13 cellular contexts compared by ENCODE assay signal in the genomic region with DNA sequence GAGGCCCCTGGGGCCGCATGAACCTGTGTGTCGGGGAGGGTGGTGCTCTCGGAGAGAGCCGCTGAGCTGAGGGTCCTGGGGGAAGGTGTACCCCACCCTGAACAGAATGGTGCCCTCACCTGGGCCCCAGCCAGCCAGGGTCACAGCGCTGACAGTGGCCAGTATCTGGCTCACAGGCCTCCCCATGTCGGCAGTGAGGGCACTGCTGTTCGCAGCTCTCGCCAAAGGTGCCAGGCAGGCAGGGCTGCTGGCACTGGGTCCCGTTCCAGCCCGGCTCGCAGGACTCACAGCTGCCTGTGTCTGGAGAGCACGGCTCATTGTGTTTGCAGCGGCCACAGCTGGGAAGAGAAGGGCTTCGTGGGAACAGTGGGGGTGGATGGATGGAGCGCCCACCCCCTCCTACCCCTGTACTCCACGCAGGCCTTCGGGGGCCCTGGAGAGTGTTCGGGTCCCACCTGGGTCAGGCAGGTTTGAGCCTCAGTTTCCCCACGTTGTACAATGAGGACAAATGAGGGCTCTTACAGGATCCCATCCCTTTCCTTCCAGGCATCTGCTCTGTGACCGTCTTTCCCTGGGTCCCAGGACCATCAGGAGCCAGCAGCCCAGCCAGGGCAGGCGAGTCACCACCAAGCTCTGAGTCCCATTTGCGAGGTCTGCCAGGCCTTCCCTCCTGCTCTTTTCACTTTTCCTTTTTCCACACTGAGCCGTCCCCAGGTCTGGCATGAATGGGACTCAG. TPM values are rescaled to one million over a fixed set of nuclear protein-coding genes. Genes with fewer than 3 reads are reported as not detected.
A peak's percentile ranks its signal among the peaks of the same experiment; 100 is the strongest.
DNase-seq lines count a peak whose midpoint lies in the region; TF ChIP-seq lines count a peak whose summit lies in the region.
"Had no signal": no experiment of that assay in that cellular context is flagged by ENCODE, and none has a peak within 500 bp of the region (broad histone marks: within the 10 kb centered on the region; RNA-seq: fewer than 3 reads in every experiment).

No MANE protein-coding gene starts in this region.

- H2AFZ ChIP-seq in parathyroid adenoma = peak overlapping the region; percentile 86

- TF ChIP-seq CTCF in dorsolateral prefrontal cortex (IDR thresholded peaks at IDR 0.05 in 54 of 56, conservative IDR thresholded peaks at IDR 0.05 in 2 of 56; ENCODE audit: low read depth in 1 of 56, partially characterized antibody in 56 of 56) (peak in 1 of 56 donors; percentile 23), parathyroid adenoma (IDR thresholded peaks at IDR 0.05) (no peak)

- H3K36me3 ChIP-seq in parathyroid adenoma (ENCODE audit: control insufficient read depth, insufficient read depth, low read length) = no peaks in the 10 kb centered on the region

- H3K4me1 ChIP-seq in parathyroid adenoma = peaks cover 34% of the 10 kb centered on the region

- H3K4me3 ChIP-seq in dorsolateral prefrontal cortex (peak overlapping the region in 8 of 59 donors; percentile 3 to 47 (median 15)), parathyroid adenoma (ENCODE audit: low read depth, low read length) (no peak overlapping the region)
- H3K4me3 ChIP-seq: tibial nerve had no signal

- H3K4me2 ChIP-seq in parathyroid adenoma (ENCODE audit: low read length) = no peak overlapping the region

- H3K79me2 ChIP-seq in parathyroid adenoma = no peaks in the 10 kb centered on the region

- peak; percentile 34 for DNase-seq in NCI-H2196 (lab: John Stamatoyannopoulos, UW; ENCODE audit: unreplicated experiment)
- peak in 6 of 10 donors; percentile 39 to 72 (median 56) for DNase-seq in dorsolateral prefrontal cortex
- no peak for DNase-seq in NCI-H748 (lab: John Stamatoyannopoulos, UW; ENCODE audit: unreplicated experiment)
- no peak for DNase-seq in GDM1 (lab: John Stamatoyannopoulos, UW)
- no peak for DNase-seq in NK-92 (lab: John Stamatoyannopoulos, UW; ENCODE audit: unreplicated experiment)
- DNase-seq: activated CD8-positive, alpha-beta T cell treated with anti-CD3 and anti-CD28 coated beads, Interleukin-2, amount 10 ng/mL, durations not matched to agents 7 days and 5 days; HFFc6; left colon; NCI-H524 treated with DMSO at 0.1 percent for 48 hours; RPMI8226; T1000 had no signal

- H3K9ac ChIP-seq in parathyroid adenoma = no peak overlapping the region

- no peaks in the 10 kb centered on the region for H3K9me3 ChIP-seq in parathyroid adenoma (ENCODE audit: control insufficient read depth, low read length)
- H3K9me3 ChIP-seq: tibial nerve had no signal

- H3K27me3 ChIP-seq in dorsolateral prefrontal cortex = no peaks in the 10 kb centered on the region
- H3K27me3 ChIP-seq in parathyroid adenoma (ENCODE audit: control insufficient read depth, insufficient read depth, low read length) = no peaks in the 10 kb centered on the region
- H3K27me3 ChIP-seq: tibial nerve had no signal

- H3K27ac ChIP-seq in dorsolateral prefrontal cortex (peak overlapping the region in 50 of 59 donors; percentile 9 to 85 (median 67)), parathyroid adenoma (peak overlapping the region; percentile 87)
- H3K27ac ChIP-seq: tibial nerve had no signal

- intact Hi-C loops in dorsolateral prefrontal cortex (cut with DNase I) = loop anchor here in 1 of 2 donors (1.0 kb wide), 1 partner anchor 12 kb away; the partner anchor contains the start of gene SLC43A2

RNA-seq across cellular contexts. Expression of gene SCARF1, which starts 5.0 kb away (rescaled TPM):
- total RNA-seq in dorsolateral prefrontal cortex = 10 to 100 TPM in 39 of 120 experiments, 1 to 10 TPM in 81; 5.1 to 21.7 (median 8.7) TPM

RNA-seq across cellular contexts. Expression of gene RILP, which starts 9.2 kb away (rescaled TPM):
- total RNA-seq in dorsolateral prefrontal cortex = 10 to 100 TPM in 111 of 120 experiments, 1 to 10 TPM in 9; 5.3 to 27.4 (median 14.8) TPM

RNA-seq across cellular contexts. Expression of gene SLC43A2, which starts 11.9 kb away (rescaled TPM):
- 10 to 100 TPM; 27.7 to 80.6 (median 45.9) TPM for total RNA-seq in dorsolateral prefrontal cortex

RNA-seq across cellular contexts. Expression of gene PRPF8, which starts 44.2 kb away (rescaled TPM):
- 100 to 1,000 TPM; 220 to 305 (median 265) TPM for total RNA-seq in dorsolateral prefrontal cortex

Comparison
In these comparisons a context has a peak if more than half of its experiments do, and no peak if none do; other contexts are left out.
1. DNase-seq: peak in NCI-H2196 (single experiment) and dorsolateral prefrontal cortex (6 of 10); none in NCI-H748 (single experiment), GDM1 (single experiment) and NK-92 (single experiment).